ENCODE assay signal across 19 cellular contexts in the genomic region with DNA sequence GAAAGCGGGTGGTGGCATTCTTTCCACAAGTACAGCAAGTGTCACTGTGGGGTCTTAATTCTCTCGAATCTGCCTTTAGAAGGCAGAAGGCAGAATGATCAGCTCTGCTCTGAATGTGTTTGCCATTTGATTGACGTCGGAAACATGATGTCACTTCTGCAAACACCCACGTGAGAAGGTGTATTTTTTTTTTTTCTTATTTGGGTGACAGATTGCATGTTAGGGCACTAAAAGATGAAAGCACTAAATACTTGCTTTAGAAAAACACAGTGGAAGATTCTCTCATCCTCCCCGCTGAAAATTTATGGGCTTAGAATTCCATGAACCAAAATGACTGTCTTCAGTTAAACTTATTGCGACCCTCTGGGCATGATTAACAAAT.
DNase-seq lines count a peak whose midpoint lies in the region; FAIRE-seq and TF ChIP-seq lines count a peak whose summit lies in the region.
"Had no signal": no experiment of that assay in that cellular context is flagged by ENCODE, and none has a peak within 500 bp of the region (broad histone marks: within the 10 kb centered on the region; RNA-seq: fewer than 3 reads in every experiment).

No MANE protein-coding gene starts in this region.

- H4K8ac ChIP-seq in mesenchymal stem cell (ENCODE audit: low read length), result no peak overlapping the region

- H2BK15ac ChIP-seq in mesenchymal stem cell (ENCODE audit: low read depth, poor library complexity, severe bottlenecking), result peak overlapping the region; percentile 26

- peaks cover 46% of the 10 kb centered on the region for H3K4me1 Mint-ChIP-seq in astrocyte (ENCODE audit: low read depth, unreplicated experiment)
- peaks cover 58% of the 10 kb centered on the region for H3K4me1 Mint-ChIP-seq in type B pancreatic cell (ENCODE audit: unreplicated experiment)
- H3K4me1 Mint-ChIP-seq in activated naive CD8-positive, alpha-beta T cell treated with anti-CD3 and anti-CD28 coated beads for 36 hours, result peaks cover 14% of the 10 kb centered on the region

- no peak overlapping the region for H3K4ac ChIP-seq in mesenchymal stem cell (ENCODE audit: low read depth in 1 of 2, low read length in 2 of 2)

- H3K9ac ChIP-seq in astrocyte (ENCODE audit: low read length) (no peak overlapping the region), mesenchymal stem cell (ENCODE audit: low read length) (no peak overlapping the region), Karpas-422 (ENCODE audit: low read length) (no peak overlapping the region)

- H3K27me3 ChIP-seq in astrocyte (ENCODE audit: insufficient read depth, low read length) (no peaks in the 10 kb centered on the region), mesenchymal stem cell (ENCODE audit: control insufficient read depth in 1 of 2, insufficient read depth in 1 of 2, low read length in 2 of 2) (no peaks in the 10 kb centered on the region), Karpas-422 (ENCODE audit: low read length) (no peaks in the 10 kb centered on the region)
- H3K27me3 ChIP-seq: SJSA1 had no signal

- H3K4me3 Mint-ChIP-seq in astrocyte (ENCODE audit: unreplicated experiment) (no peak overlapping the region), type B pancreatic cell (peak overlapping the region; percentile 5)
- H3K4me3 Mint-ChIP-seq in activated naive CD8-positive, alpha-beta T cell treated with anti-CD3 and anti-CD28 coated beads for 36 hours, result no peak overlapping the region
- H3K4me3 Mint-ChIP-seq: CD4-positive, alpha-beta T cell; GM23338 had no signal

- peaks cover 32% of the 10 kb centered on the region for H3K79me1 ChIP-seq in mesenchymal stem cell (replicated peaks; ENCODE audit: low read length, poor library complexity, severe bottlenecking)

- no peak overlapping the region for H4K91ac ChIP-seq in mesenchymal stem cell (ENCODE audit: low read length)

- H3K4me2 ChIP-seq in astrocyte (ENCODE audit: low read length) (peak overlapping the region; percentile 40), mesenchymal stem cell (ENCODE audit: low read length, poor library complexity, severe bottlenecking) (no peak overlapping the region), Karpas-422 (ENCODE audit: low read depth, low read length, poor library complexity, severe bottlenecking) (no peak overlapping the region)
- H3K4me2 ChIP-seq: GM23338 had no signal

- H4K20me1 ChIP-seq in astrocyte (ENCODE audit: insufficient read depth, low read length) (peaks cover 2% of the 10 kb centered on the region), Karpas-422 (ENCODE audit: insufficient read depth, low read depth, low read length) (no peaks in the 10 kb centered on the region)

- H3K23ac ChIP-seq in mesenchymal stem cell (ENCODE audit: low read length in 2 of 2), result no peak overlapping the region

- no peak for TF ChIP-seq CTCF in astrocyte (IDR thresholded peaks at IDR 0.05; ENCODE audit: insufficient read depth, low read depth, low read length)
- no peak for TF ChIP-seq CTCF in type B pancreatic cell (conservative IDR thresholded peaks at IDR 0.05)

- DNase-seq in DMS53 (lab: John Stamatoyannopoulos, UW) (peak; percentile 10), DMS53 treated with DMSO at 0.1 percent for 48 hours (lab: John Stamatoyannopoulos, UW; ENCODE audit: unreplicated experiment) (no peak), astrocyte (ENCODE audit: low read depth) (no peak), mesenchymal stem cell (no peak), type B pancreatic cell (ENCODE audit: extremely low spot score, unreplicated experiment) (no peak), Karpas-422 (no peak)
- DNase-seq in activated naive CD8-positive, alpha-beta T cell treated with anti-CD3 and anti-CD28 coated beads for 36 hours, result no peak
- no peak for DNase-seq in activated CD4-positive, CD25-positive, alpha-beta regulatory T cell (lab: John Stamatoyannopoulos, UW)
- DNase-seq: CD4-positive, alpha-beta T cell; EL; HCEC 1CT; NCI-H1694 treated with DMSO at 0.1 percent for 48 hours; NCI-H2227 treated with DMSO at 0.1 percent for 48 hours; PC-3 had no signal

- peaks cover 15% of the 10 kb centered on the region for H3K79me2 ChIP-seq in astrocyte (ENCODE audit: insufficient read depth, low read length)
- no peaks in the 10 kb centered on the region for H3K79me2 ChIP-seq in Karpas-422 (ENCODE audit: low read length)

- no peak overlapping the region for H2BK120ac ChIP-seq in mesenchymal stem cell (ENCODE audit: low read depth, low read length)

- H3K36me3 ChIP-seq in astrocyte (ENCODE audit: insufficient read depth, low read length), result no peaks in the 10 kb centered on the region
- peaks cover 7 to 18% of the 10 kb centered on the region in 2 experiments for H3K36me3 ChIP-seq in mesenchymal stem cell (ENCODE audit: control insufficient read depth in 1 of 2, insufficient read depth in 2 of 2, low read depth in 1 of 2, low read length in 2 of 2)
- no peaks in the 10 kb centered on the region for H3K36me3 ChIP-seq in Karpas-422 (ENCODE audit: insufficient read depth, low read length)

- no peak for FAIRE-seq in astrocyte (lab: Jason Lieb, UNC)
- FAIRE-seq: GM12891, GM19239 had no signal

- H2AFZ ChIP-seq in astrocyte (ENCODE audit: low read depth, low read length), result no peak overlapping the region
- H2AFZ ChIP-seq in mesenchymal stem cell (ENCODE audit: low read depth, low read length), result no peak overlapping the region
- H2AFZ ChIP-seq in Karpas-422 (ENCODE audit: low read length), result no peak overlapping the region
- H2AFZ ChIP-seq: GM23338 had no signal

- H3K36me3 Mint-ChIP-seq in astrocyte (ENCODE audit: low read depth, unreplicated experiment) (peaks cover 13% of the 10 kb centered on the region), type B pancreatic cell (peaks cover 26% of the 10 kb centered on the region)
- peaks cover 8% of the 10 kb centered on the region for H3K36me3 Mint-ChIP-seq in activated naive CD8-positive, alpha-beta T cell treated with anti-CD3 and anti-CD28 coated beads for 36 hours

- no peak overlapping the region for H3K27ac Mint-ChIP-seq in astrocyte (ENCODE audit: unreplicated experiment)
- H3K27ac Mint-ChIP-seq in type B pancreatic cell, result peak overlapping the region; percentile 77
- no peak overlapping the region for H3K27ac Mint-ChIP-seq in activated naive CD8-positive, alpha-beta T cell treated with anti-CD3 and anti-CD28 coated beads for 36 hours
- H3K27ac Mint-ChIP-seq: CD4-positive, alpha-beta T cell had no signal

- no peak overlapping the region for H2BK5ac ChIP-seq in mesenchymal stem cell (ENCODE audit: low read depth, low read length, poor library complexity, severe bottlenecking)

- H3K18ac ChIP-seq in mesenchymal stem cell (ENCODE audit: low read depth in 1 of 2, low read length in 2 of 2), result no peak overlapping the region

- no peaks in the 10 kb centered on the region for H3K9me2 ChIP-seq in Karpas-422 (replicated peaks; ENCODE audit: insufficient read depth, low read length)

- no peak overlapping the region for H3K14ac ChIP-seq in mesenchymal stem cell (ENCODE audit: low read length in 2 of 2)

- no peaks in the 10 kb centered on the region for H3K9me3 Mint-ChIP-seq in astrocyte (ENCODE audit: unreplicated experiment)
- no peaks in the 10 kb centered on the region for H3K9me3 Mint-ChIP-seq in type B pancreatic cell
- no peaks in the 10 kb centered on the region for H3K9me3 Mint-ChIP-seq in activated naive CD8-positive, alpha-beta T cell treated with anti-CD3 and anti-CD28 coated beads for 36 hours
- H3K9me3 Mint-ChIP-seq: CD4-positive, alpha-beta T cell; GM23338 had no signal

- H2BK12ac ChIP-seq in mesenchymal stem cell (ENCODE audit: low read length in 2 of 2), result no peak overlapping the region

- H3K9me3 ChIP-seq in astrocyte (ENCODE audit: insufficient read depth, low read depth, low read length) (no peaks in the 10 kb centered on the region), mesenchymal stem cell (ENCODE audit: control insufficient read depth, low read length) (no peaks in the 10 kb centered on the region), Karpas-422 (ENCODE audit: low read length) (no peaks in the 10 kb centered on the region)
- H3K9me3 ChIP-seq: SJSA1 had no signal

- H3K27me3 Mint-ChIP-seq in astrocyte (ENCODE audit: low read depth, unreplicated experiment), result no peaks in the 10 kb centered on the region
- H3K27me3 Mint-ChIP-seq in type B pancreatic cell, result no peaks in the 10 kb centered on the region
- H3K27me3 Mint-ChIP-seq in activated naive CD8-positive, alpha-beta T cell treated with anti-CD3 and anti-CD28 coated beads for 36 hours, result no peaks in the 10 kb centered on the region
- H3K27me3 Mint-ChIP-seq: CD4-positive, alpha-beta T cell had no signal

- WGBS in mesenchymal stem cell, result 89% methylated on average over 7 of the region's 7 CpGs

- H3K4me3 ChIP-seq in astrocyte (ENCODE audit: insufficient read depth, low read depth, low read length) (no peak overlapping the region), mesenchymal stem cell (ENCODE audit: insufficient read depth in 1 of 2, low read depth in 1 of 2, low read length in 2 of 2) (no peak overlapping the region), Karpas-422 (ENCODE audit: low read length) (no peak overlapping the region)
- H3K4me3 ChIP-seq: GM23338, SJSA1 had no signal

- H3K27ac ChIP-seq in astrocyte (ENCODE audit: low read depth, low read length), result no peak overlapping the region
- no peak overlapping the region for H3K27ac ChIP-seq in mesenchymal stem cell (ENCODE audit: low read length, poor library complexity, severe bottlenecking)
- H3K27ac ChIP-seq in Karpas-422 (ENCODE audit: low read length), result no peak overlapping the region
- H3K27ac ChIP-seq: 22Rv1, SJSA1 had no signal

- H2AK5ac ChIP-seq in mesenchymal stem cell (ENCODE audit: low read length, severe bottlenecking), result no peak overlapping the region

- H3K4me1 ChIP-seq in astrocyte (ENCODE audit: insufficient read depth, low read length) (peaks cover 22% of the 10 kb centered on the region), mesenchymal stem cell (ENCODE audit: control insufficient read depth, insufficient read depth, low read depth, low read length) (peaks cover 26% of the 10 kb centered on the region), Karpas-422 (ENCODE audit: low read length) (no peaks in the 10 kb centered on the region)
